ENCODE assay signal across 18 cellular contexts in genomic region chr11:85843929-85844328, GRCh38. TPM values are rescaled to one million over a fixed set of nuclear protein-coding genes. Genes with fewer than 3 reads are reported as not detected.
"Had no signal": no experiment of that assay in that cellular context is flagged by ENCODE, and none has a peak within 500 bp of the region (broad histone marks: within the 10 kb centered on the region; RNA-seq: fewer than 3 reads in every experiment).

No MANE protein-coding gene starts in this region.

- ATAC-seq: effector memory CD8-positive, alpha-beta T cell had no signal

- H3K4me1 Mint-ChIP-seq: stimulated activated naive B cell treated with anti-CD40 and anti-IgM and Interleukin-4, amounts not matched to agents 10 μg/mL and 1 μg/mL and 100 μg/mL, for 72 hours had no signal

- H3K9me3 Mint-ChIP-seq: activated T-cell treated with anti-CD3 and anti-CD28 coated beads, Interleukin-2, amount 50 U/mL, for 4 hours; effector memory CD8-positive, alpha-beta T cell had no signal

- H3K4me3 ChIP-seq: gastrocnemius medialis, heart left ventricle, lung, pancreas, sigmoid colon, thyroid gland had no signal

- H3K9me3 ChIP-seq: gastrocnemius medialis, pancreas, sigmoid colon, thyroid gland had no signal

- H3K27me3 Mint-ChIP-seq: activated CD4-positive, alpha-beta T cell treated with anti-CD3 and anti-CD28 coated beads for 36 hours; effector memory CD8-positive, alpha-beta T cell; stimulated activated naive B cell treated with anti-CD40 and anti-IgM and Interleukin-4, amounts not matched to agents 10 μg/mL and 1 μg/mL and 100 μg/mL, for 72 hours had no signal

- H3K27ac Mint-ChIP-seq: activated CD4-positive, alpha-beta memory T cell treated with anti-CD3 and anti-CD28 coated beads, Interleukin-2, amount 10 ng/mL, durations not matched to agents 7 days and 5 days; activated CD4-positive, alpha-beta T cell treated with anti-CD3 and anti-CD28 coated beads for 36 hours; activated naive CD4-positive, alpha-beta T cell treated with anti-CD3 and anti-CD28 coated beads, Interleukin-2, amount 50 U/mL, for 72 hours; stimulated activated naive B cell treated with anti-CD40 and anti-IgM and Interleukin-4, amounts not matched to agents 10 μg/mL and 1 μg/mL and 100 μg/mL, for 72 hours had no signal

- H3K27me3 ChIP-seq: gastrocnemius medialis, heart left ventricle, pancreas, sigmoid colon, thyroid gland had no signal

- H3K4me3 Mint-ChIP-seq: activated CD4-positive, alpha-beta memory T cell treated with anti-CD3 and anti-CD28 coated beads, Interleukin-2, amount 10 ng/mL, durations not matched to agents 7 days and 5 days; activated CD4-positive, alpha-beta T cell treated with anti-CD3 and anti-CD28 coated beads for 36 hours; activated T-cell treated with anti-CD3 and anti-CD28 coated beads, Interleukin-2, amount 50 U/mL, for 4 hours; effector memory CD8-positive, alpha-beta T cell; stimulated activated naive B cell treated with anti-CD40 and anti-IgM and Interleukin-4, amounts not matched to agents 10 μg/mL and 1 μg/mL and 100 μg/mL, for 72 hours had no signal

- H3K4me1 ChIP-seq: gastrocnemius medialis, heart left ventricle, thyroid gland had no signal

- H3K36me3 Mint-ChIP-seq: activated naive CD4-positive, alpha-beta T cell treated with anti-CD3 and anti-CD28 coated beads, Interleukin-2, amount 50 U/mL, for 72 hours; stimulated activated naive B cell treated with anti-CD40 and anti-IgM and Interleukin-4, amounts not matched to agents 10 μg/mL and 1 μg/mL and 100 μg/mL, for 72 hours had no signal

- DNase-seq: activated CD4-positive, alpha-beta memory T cell treated with anti-CD3 and anti-CD28 coated beads, Interleukin-2, amount 10 ng/mL, durations not matched to agents 7 days and 5 days; activated CD4-positive, alpha-beta T cell treated with anti-CD3 and anti-CD28 coated beads for 36 hours; activated effector memory CD4-positive, alpha-beta T cell treated with anti-CD3 and anti-CD28 coated beads, Interleukin-2, amount 50 U/mL, for 16 hours; activated T-cell treated with anti-CD3 and anti-CD28 coated beads, Interleukin-2, amount 50 U/mL, for 4 hours; effector memory CD8-positive, alpha-beta T cell; erythroblast; gastrocnemius medialis; heart left ventricle; left colon; sigmoid colon; stimulated activated CD4-positive, alpha-beta T cell treated with anti-CD3 and anti-CD28 coated beads, Interleukin-2, amount 100 ng/mL, for 48 hours; stimulated activated naive B cell treated with anti-CD40 and anti-IgM and Interleukin-4, amounts not matched to agents 10 μg/mL and 1 μg/mL and 100 μg/mL, for 72 hours; thyroid gland had no signal

- H3K27ac ChIP-seq: gastrocnemius medialis, heart left ventricle, sigmoid colon, thyroid gland, VCaP had no signal

- H3K36me3 ChIP-seq: gastrocnemius medialis, heart left ventricle, pancreas, sigmoid colon, thyroid gland had no signal

RNA-seq across cellular contexts. Expression of gene CCDC83, which starts 11.3 kb away (rescaled TPM):
- total RNA-seq: activated CD4-positive, alpha-beta memory T cell treated with anti-CD3 and anti-CD28 coated beads, Interleukin-2, amount 10 ng/mL, durations not matched to agents 7 days and 5 days; activated CD4-positive, alpha-beta T cell treated with anti-CD3 and anti-CD28 coated beads for 36 hours; activated T-cell treated with anti-CD3 and anti-CD28 coated beads, Interleukin-2, amount 50 U/mL, for 4 hours; gastrocnemius medialis; heart left ventricle; left colon; lung; pancreas; sigmoid colon; T-helper 1 cell treated with Interleukin-12 subunit alpha and Interleukin-12 subunit beta and Interleukin-4 antibody, amounts not matched to agents 30 ng/mL and 1 ng/mL, for 36 hours; thyroid gland had no signal
- polyA plus RNA-seq: heart left ventricle, lung, pancreas, sigmoid colon had no signal
